Comparison of ENCODE assay signal across 9 cellular contexts in the genomic region with DNA sequence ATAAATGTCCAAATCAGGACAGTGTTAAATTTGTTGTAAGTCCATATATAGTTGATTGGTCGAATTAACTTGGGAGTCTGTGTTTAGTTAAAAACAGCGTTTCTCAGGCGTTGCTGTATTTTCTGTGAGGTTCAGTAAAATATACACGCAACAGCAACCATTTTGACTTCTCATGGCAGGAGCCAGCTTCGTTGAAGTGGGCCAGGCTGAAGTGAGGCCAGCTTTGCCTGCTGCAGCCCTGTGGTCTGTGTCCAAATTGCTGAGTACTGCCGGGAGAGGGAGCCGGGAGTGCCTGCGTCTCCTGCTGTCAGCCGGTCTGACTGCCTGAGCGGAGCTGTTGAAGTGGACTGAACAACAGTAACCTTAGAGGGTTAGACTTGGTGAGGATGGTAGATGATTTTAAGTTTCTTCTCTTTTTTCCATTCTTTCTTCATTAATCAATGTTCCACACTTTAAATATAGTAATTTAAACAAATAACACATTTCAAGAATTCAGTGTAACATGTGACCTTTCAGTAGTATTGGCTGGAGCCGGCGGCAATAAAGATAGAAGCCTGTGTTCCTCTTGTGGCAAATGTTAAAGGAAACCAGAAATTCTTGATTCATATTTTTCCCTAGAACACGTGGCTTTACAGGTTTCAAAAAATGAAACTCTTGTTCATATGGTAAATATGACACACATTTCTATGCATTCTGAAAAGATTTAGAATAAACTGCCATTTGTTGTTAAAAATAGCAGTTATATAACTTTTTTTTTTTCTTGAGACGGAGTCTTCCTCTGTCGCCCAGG. TPM values are rescaled to one million over a fixed set of nuclear protein-coding genes. Genes with fewer than 3 reads are reported as not detected.
DNase-seq lines count a peak whose midpoint lies in the region; TF ChIP-seq lines count a peak whose summit lies in the region.
"Had no signal": no experiment of that assay in that cellular context is flagged by ENCODE, and none has a peak within 500 bp of the region (broad histone marks: within the 10 kb centered on the region; RNA-seq: fewer than 3 reads in every experiment).

No MANE protein-coding gene starts in this region.

- DNase-seq in CD1c-positive myeloid dendritic cell (ENCODE audit: extremely low spot score) (peak; percentile 33), NB4 (ENCODE audit: low read depth) (peak; percentile 37), MCF 10A (ENCODE audit: unreplicated experiment) (peak; percentile 84), iPS-NIHi11 (ENCODE audit: low spot score) (peak; percentile 79), T-helper 1 cell (no peak), H4 (ENCODE audit: low spot score) (no peak)
- DNase-seq in stimulated activated CD4-positive, alpha-beta T cell treated with anti-CD3 and anti-CD28 coated beads, Interleukin-4, amount 100 ng/mL, for 1 hour: no peak

- POLR2A ChIA-PET in MCF 10A (lab: Yijun Ruan, JAX): interaction anchor here (0.6 to 3.6 kb wide), 27 partner anchors 8 to 225 kb away, joined by 3 to 162 read pairs (median 5); a partner anchor contains a TSS

- BruUV-seq in MCF 10A (replicated peaks; lab: Mats Ljungman, UMichigan): no TSS peak

- H3K27ac Mint-ChIP-seq in MCF 10A (ENCODE audit: low read depth, unreplicated experiment): peak overlapping the region; percentile 97

- H3K4me3 ChIP-seq in NB4 (ENCODE audit: low read depth, low read length): no peak overlapping the region
- no peak overlapping the region for H3K4me3 ChIP-seq in skin epidermis

- intact Hi-C loops in MCF 10A (cut with micrococcal nuclease): loop anchor here (1.0 kb wide), 1 partner anchor 89 kb away; no protein-coding TSS in a partner anchor

- peaks cover 16% of the 10 kb centered on the region for H3K36me3 Mint-ChIP-seq in MCF 10A (ENCODE audit: insufficient read depth, unreplicated experiment)

- peak overlapping the region; percentile 69 for H3K4me3 Mint-ChIP-seq in MCF 10A (ENCODE audit: unreplicated experiment)

- H3K9me3 Mint-ChIP-seq in MCF 10A (ENCODE audit: unreplicated experiment): no peaks in the 10 kb centered on the region

- CTCF ChIA-PET in MCF 10A (lab: Yijun Ruan, JAX): interaction anchor here (0.5 to 2.9 kb wide), 7 partner anchors 16 to 200 kb away, joined by 3 to 28 read pairs (median 3); no protein-coding TSS in a partner anchor

- H3K27ac ChIP-seq in skin epidermis: peak overlapping the region; percentile 14 to 91 (median 79)
- H3K27ac ChIP-seq: HL-60 had no signal

- H3K27me3 Mint-ChIP-seq in MCF 10A (ENCODE audit: insufficient read depth, unreplicated experiment): no peaks in the 10 kb centered on the region

- TF ChIP-seq CTCF in NB4 (IDR thresholded peaks at IDR 0.05; ENCODE audit: low read depth, low read length): no peak
- peak; percentile 33 for TF ChIP-seq CTCF in MCF 10A (IDR thresholded peaks at IDR 0.05; ENCODE audit: unreplicated experiment)

- H3K4me1 Mint-ChIP-seq in MCF 10A (ENCODE audit: insufficient read depth, unreplicated experiment): peaks cover 26% of the 10 kb centered on the region

- TF ChIP-seq POLR2A in NB4 (IDR thresholded peaks at IDR 0.05; ENCODE audit: extremely low read depth, insufficient read length): no peak

RNA-seq across cellular contexts. Expression of a gene that starts 37.0 kb away (rescaled TPM):
- total RNA-seq in MCF 10A (2022): 0.14 TPM in 1 of 2 replicates, not detected in the other
- not detected in 2 replicates for total RNA-seq in H4 (2014; rRNA removed; shearing (Covaris generic))

Comparison
In these comparisons a context has a peak if more than half of its experiments do, and no peak if none do; other contexts are left out.
1. DNase-seq: peak in CD1c-positive myeloid dendritic cell (single experiment), NB4 (single experiment), MCF 10A (single experiment) and iPS-NIHi11 (single experiment); none in stimulated activated CD4-positive, alpha-beta T cell treated with anti-CD3 and anti-CD28 coated beads, Interleukin-4, amount 100 ng/mL, for 1 hour (single experiment), T-helper 1 cell (0 of 5) and H4 (single experiment).